Comparison of ENCODE assay signal across 7 cellular contexts in the genomic region with DNA sequence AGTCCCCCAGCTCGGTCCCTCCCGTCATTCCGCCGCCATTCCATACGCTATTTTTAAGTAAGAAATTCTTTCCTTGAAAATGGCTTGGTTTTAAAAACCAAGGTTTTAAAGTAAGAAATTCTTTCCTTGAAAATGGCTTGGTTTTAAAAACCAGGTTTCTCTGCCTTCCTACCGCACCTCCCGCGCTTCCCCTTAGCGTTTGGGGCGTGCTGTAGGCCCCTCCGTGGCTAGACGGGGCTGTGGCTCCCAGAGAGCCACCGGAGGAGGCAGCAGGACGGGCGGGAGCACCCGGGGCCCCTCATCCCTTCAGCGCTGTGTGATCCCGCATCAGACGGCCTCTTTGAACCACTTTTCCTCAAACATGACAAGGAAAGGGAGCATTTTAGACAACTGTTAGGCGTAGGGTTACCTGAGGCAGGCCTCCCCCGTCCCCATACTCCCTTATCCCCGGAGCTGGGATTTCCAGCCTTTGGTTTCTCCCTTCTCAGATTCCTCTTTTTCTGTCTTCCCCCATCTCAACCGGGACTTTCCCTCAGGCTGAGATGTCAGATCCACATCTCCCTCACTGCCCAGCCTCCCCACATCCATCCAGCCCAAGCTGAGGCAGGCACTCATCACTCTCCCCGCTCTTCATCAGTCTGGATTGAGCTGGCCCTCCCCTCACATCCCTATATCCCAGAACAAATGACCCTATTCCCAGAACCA. TPM values are rescaled to one million over a fixed set of nuclear protein-coding genes. Genes with fewer than 3 reads are reported as not detected.
DNase-seq lines count a peak whose midpoint lies in the region; ATAC-seq and TF ChIP-seq lines count a peak whose summit lies in the region.

No MANE protein-coding gene starts in this region.

- ATAC-seq in activated B cell treated with CpG ODN at 0.5 μM for 24 hours (ENCODE audit: low read depth) = no peak

- H3K4me1 ChIP-seq in HEK293 (ENCODE audit: control insufficient read depth, insufficient read depth, low read length) (no peaks in the 10 kb centered on the region; the same call in 1 of the 2 replicates), hepatocyte (ENCODE audit: insufficient read depth) (peaks cover 10% of the 10 kb centered on the region), smooth muscle cell (ENCODE audit: low read depth) (peaks cover 12% of the 10 kb centered on the region)

- H3K36me3 Mint-ChIP-seq in activated B cell treated with CpG ODN at 0.5 μM for 24 hours (ENCODE audit: low read depth) = peaks cover 33% of the 10 kb centered on the region

- peak overlapping the region; percentile 37; the same call in 1 of the 2 replicates for H3K27ac ChIP-seq in HEK293 (ENCODE audit: extremely low read depth, low read depth, low read length)
- H3K27ac ChIP-seq in hepatocyte = peak overlapping the region; percentile 98
- peak overlapping the region; percentile 81 for H3K27ac ChIP-seq in smooth muscle cell (ENCODE audit: low read depth)

- no peak for TF ChIP-seq CTCF in HEK293 (tag by site-specific recombination; IDR thresholded peaks at IDR 0.05)
- no peak for TF ChIP-seq CTCF in activated B cell treated with CpG ODN at 0.5 μM for 24 hours (IDR thresholded peaks at IDR 0.05)
- no peak for TF ChIP-seq CTCF in hepatocyte (IDR thresholded peaks at IDR 0.05; ENCODE audit: poor library complexity)
- TF ChIP-seq CTCF in smooth muscle cell (IDR thresholded peaks at IDR 0.05; ENCODE audit: borderline replicate concordance, insufficient read depth, poor library complexity, severe bottlenecking) = no peak

- H3K4me3 ChIP-seq in HEK293 (ENCODE audit: low read depth, low read length) = peak overlapping the region; percentile 80
- H3K4me3 ChIP-seq in hepatocyte = peak overlapping the region; percentile 87
- H3K4me3 ChIP-seq in smooth muscle cell = peak overlapping the region; percentile 90

- CTCF ChIA-PET in HEK293 (lab: Yijun Ruan, JAX) (interaction anchor here (0.5 to 4.6 kb wide), 4 partner anchors 24 to 1554 kb away, joined by 3 to 59 read pairs (median 3); no protein-coding TSS in a partner anchor), activated B cell treated with CpG ODN at 0.5 μM for 24 hours (lab: Charles Lee) (interaction anchor here (1.0 to 3.7 kb wide), 5 partner anchors 14 to 432 kb away, joined by 4 to 56 read pairs (median 6); no protein-coding TSS in a partner anchor)

- H3K9ac ChIP-seq in smooth muscle cell (ENCODE audit: low read depth) = peak overlapping the region; percentile 85

- no peaks in the 10 kb centered on the region for H4K20me1 ChIP-seq in hepatocyte (ENCODE audit: insufficient read depth, poor library complexity, severe bottlenecking)
- H4K20me1 ChIP-seq in smooth muscle cell (ENCODE audit: low read depth) = peaks cover 18% of the 10 kb centered on the region

- H3K9me3 ChIP-seq in HEK293 (ENCODE audit: control insufficient read depth, insufficient read depth, low read depth, low read length) = no peaks in the 10 kb centered on the region
- no peaks in the 10 kb centered on the region for H3K9me3 ChIP-seq in hepatocyte (ENCODE audit: low read depth)
- H3K9me3 ChIP-seq in smooth muscle cell (replicated peaks; ENCODE audit: low read depth) = no peaks in the 10 kb centered on the region

- POLR2A ChIA-PET in HEK293 (lab: Yijun Ruan, JAX) = interaction anchor here (1.2 to 1.6 kb wide), 2 partner anchors 489 kb away, joined by 3 to 4 read pairs; partner anchors contain the start of gene TTF2
- POLR2A ChIA-PET in activated B cell treated with CpG ODN at 0.5 μM for 24 hours (lab: Charles Lee) = interaction anchor here (0.7 to 10.0 kb wide), 11 partner anchors 8 to 196 kb away, joined by 3 to 257 read pairs (median 10); no protein-coding TSS in a partner anchor

- peak overlapping the region; percentile 99 for H3K4me3 Mint-ChIP-seq in activated B cell treated with CpG ODN at 0.5 μM for 24 hours

- H3K4me2 ChIP-seq in hepatocyte (peak overlapping the region; percentile 91), smooth muscle cell (peak overlapping the region; percentile 89)

- peak overlapping the region; percentile 96 for H2AFZ ChIP-seq in hepatocyte
- peak overlapping the region; percentile 84 for H2AFZ ChIP-seq in smooth muscle cell (ENCODE audit: low read depth)

- H3K36me3 ChIP-seq in HEK293 (ENCODE audit: control insufficient read depth in 2 of 2, insufficient read depth in 1 of 2, low read length in 2 of 2) (peaks cover 0 to 3% of the 10 kb centered on the region in 2 experiments; a peak in 1 of 3 replicates), hepatocyte (replicated peaks; ENCODE audit: insufficient read depth, low read depth) (no peaks in the 10 kb centered on the region), smooth muscle cell (ENCODE audit: low read depth) (no peaks in the 10 kb centered on the region)

- DNase-seq in activated B cell treated with CpG ODN at 0.5 μM for 24 hours (no peak), hepatocyte (ENCODE audit: low spot score) (peak; percentile 24), smooth muscle cell (lab: John Stamatoyannopoulos, UW; ENCODE audit: unreplicated experiment) (no peak), EL (no peak), HT-29 (ENCODE audit: low spot score) (no peak), AML-193 (lab: John Stamatoyannopoulos, UW) (no peak)

- H3F3A ChIP-seq in smooth muscle cell (ENCODE audit: low read depth) = peaks cover 9% of the 10 kb centered on the region

- H3K79me2 ChIP-seq in hepatocyte (peaks cover 20% of the 10 kb centered on the region), smooth muscle cell (ENCODE audit: low read depth) (peaks cover 9% of the 10 kb centered on the region)

- H3K27me3 ChIP-seq in hepatocyte (no peaks in the 10 kb centered on the region), smooth muscle cell (ENCODE audit: low read depth) (no peaks in the 10 kb centered on the region)

- 11% methylated on average over 24 of the region's 24 CpGs for WGBS in hepatocyte (ENCODE audit: low lambda C conversion rate, missing lambda C conversion rate)
- 12% methylated on average over 24 of the region's 24 CpGs for WGBS in smooth muscle cell (ENCODE audit: low lambda C conversion rate)

- peaks cover 73% of the 10 kb centered on the region for H3K4me1 Mint-ChIP-seq in activated B cell treated with CpG ODN at 0.5 μM for 24 hours

- H3K27me3 Mint-ChIP-seq in activated B cell treated with CpG ODN at 0.5 μM for 24 hours = no peaks in the 10 kb centered on the region

- no peaks in the 10 kb centered on the region for H3K9me2 ChIP-seq in hepatocyte (replicated peaks; ENCODE audit: insufficient read depth)

- intact Hi-C loops in activated B cell treated with CpG ODN at 0.5 μM for 24 hours (cut with micrococcal nuclease) = loop anchor here (2.0 to 10.0 kb wide), 7 partner anchors 363 to 1091 kb away; partner anchors contain the start of genes MAN1A2 and TTF2

- peak overlapping the region; percentile 95 for H3K27ac Mint-ChIP-seq in activated B cell treated with CpG ODN at 0.5 μM for 24 hours

- H3K9me3 Mint-ChIP-seq in activated B cell treated with CpG ODN at 0.5 μM for 24 hours = no peaks in the 10 kb centered on the region

TF ChIP-seq in HEK293, 187 proteins besides CTCF, POLR2A, EP300 and RAD21 (continues in another document):
- TF ChIP-seq ZNF701 (tag by site-specific recombination; IDR thresholded peaks at IDR 0.05) (no peak), WT1 (tag by site-specific recombination; IDR thresholded peaks at IDR 0.05) (no peak), ZNF155 (tag by site-specific recombination; IDR thresholded peaks at IDR 0.05) (no peak), ZNF600 (tag by site-specific recombination; IDR thresholded peaks at IDR 0.05) (no peak), SP7 (tag by site-specific recombination; IDR thresholded peaks at IDR 0.05) (no peak; the same call in 1 of the 2 replicates), ZNF335 (tag by site-specific recombination; conservative IDR thresholded peaks at IDR 0.05) (0 out of 2 replicates have a peak, but pooled peaks have one; percentile 7), OVOL3 (tag by site-specific recombination; IDR thresholded peaks at IDR 0.05) (no peak), AEBP2 (tag by site-specific recombination; IDR thresholded peaks at IDR 0.05; ENCODE audit: borderline replicate concordance) (no peak), ZFP41 (tag by site-specific recombination; IDR thresholded peaks at IDR 0.05; ENCODE audit: borderline replicate concordance) (no peak), KLF17 (tag by site-specific recombination; IDR thresholded peaks at IDR 0.05) (no peak; the same call in 1 of the 2 replicates), ZBTB20 (tag by site-specific recombination; IDR thresholded peaks at IDR 0.05) (no peak), ZNF350 (tag by site-specific recombination; IDR thresholded peaks at IDR 0.05) (no peak), SP3 (tag by site-specific recombination; IDR thresholded peaks at IDR 0.05) (no peak), ZFP37 (tag by site-specific recombination; IDR thresholded peaks at IDR 0.05) (no peak), SALL2 (tag by site-specific recombination; IDR thresholded peaks at IDR 0.05; ENCODE audit: borderline replicate concordance) (no peak), GLIS1 (tag by site-specific recombination; IDR thresholded peaks at IDR 0.05) (no peak), ZNF521 (tag by site-specific recombination; IDR thresholded peaks at IDR 0.05) (no peak)

RNA-seq across cellular contexts. Expression of gene CD58, which starts 0.5 kb away (rescaled TPM):
- total RNA-seq in activated B cell treated with CpG ODN at 0.5 μM for 24 hours (146 and 160 TPM in 2 replicates), hepatocyte (14.4 and 16.0 TPM in 2 replicates), smooth muscle cell (38.5 and 43.8 TPM in 2 replicates)
- polyA plus RNA-seq in hepatocyte (23.3 and 26.9 TPM in 2 replicates), smooth muscle cell (25.4 and 33.5 TPM in 2 replicates)
- total RNA-seq in HT-29 (2014; rRNA removed; shearing (Covaris generic)) = 8.0 and 20.1 TPM in 2 replicates

Comparison
In these comparisons a context has a peak if more than half of its experiments do, and no peak if none do; other contexts are left out.
1. H3K27ac ChIP-seq: peak in every context shown above with its lines; median percentile 98 in hepatocyte; 81 in smooth muscle cell; 37 in HEK293.